Comparison of ENCODE assay signal across 18 cellular contexts in genomic region chr9:109164040-109164439, GRCh38. TPM values are rescaled to one million over a fixed set of nuclear protein-coding genes. Genes with fewer than 3 reads are reported as not detected.
DNase-seq lines count a peak whose midpoint lies in the region; ATAC-seq lines count a peak whose summit lies in the region.
"Had no signal": no experiment of that assay in that cellular context is flagged by ENCODE, and none has a peak within 500 bp of the region (broad histone marks: within the 10 kb centered on the region; RNA-seq: fewer than 3 reads in every experiment).

No MANE protein-coding gene starts in this region.

- H3K79me1 ChIP-seq in mesendoderm (ENCODE audit: low read length) = no peaks in the 10 kb centered on the region

- no peak overlapping the region for H3K23ac ChIP-seq in mesendoderm (ENCODE audit: low read length)

- no peaks in the 10 kb centered on the region for H3K9me3 Mint-ChIP-seq in activated naive CD8-positive, alpha-beta T cell treated with anti-CD3 and anti-CD28 coated beads, Interleukin-2, amount 10 ng/mL, durations not matched to agents 7 days and 5 days
- H3K9me3 Mint-ChIP-seq in activated naive CD8-positive, alpha-beta T cell treated with anti-CD3 and anti-CD28 coated beads, Interleukin-2, amount 50 U/mL, for 24 hours = peaks cover 14% of the 10 kb centered on the region
- H3K9me3 Mint-ChIP-seq in activated naive CD4-positive, alpha-beta T cell treated with anti-CD3 and anti-CD28 coated beads for 36 hours = no peaks in the 10 kb centered on the region

- no CpG with 5 or more reads among the region's 5 CpGs for WGBS in mesendoderm (ENCODE audit: extremely low coverage, insufficient coverage, low lambda C conversion rate)

- no peak overlapping the region for H3K18ac ChIP-seq in mesendoderm (ENCODE audit: low read length)

- no peak overlapping the region for H3K27ac ChIP-seq in mesendoderm (ENCODE audit: low read depth, low read length)
- H3K27ac ChIP-seq: coronary artery, esophagus squamous epithelium, testis had no signal

- H3K36me3 ChIP-seq in mesendoderm (ENCODE audit: control insufficient read depth, insufficient read depth, low read length) = no peaks in the 10 kb centered on the region
- H3K36me3 ChIP-seq: esophagus squamous epithelium had no signal

- peak overlapping the region; percentile 22 for H3K27ac Mint-ChIP-seq in activated naive CD8-positive, alpha-beta T cell treated with anti-CD3 and anti-CD28 coated beads, Interleukin-2, amount 10 ng/mL, durations not matched to agents 7 days and 5 days
- H3K27ac Mint-ChIP-seq in activated naive CD8-positive, alpha-beta T cell treated with anti-CD3 and anti-CD28 coated beads, Interleukin-2, amount 50 U/mL, for 24 hours = no peak overlapping the region
- H3K27ac Mint-ChIP-seq in activated naive CD4-positive, alpha-beta T cell treated with anti-CD3 and anti-CD28 coated beads for 36 hours = no peak overlapping the region
- H3K27ac Mint-ChIP-seq: CD8-positive, alpha-beta memory T cell had no signal

- no peak for DNase-seq in activated naive CD8-positive, alpha-beta T cell treated with anti-CD3 and anti-CD28 coated beads, Interleukin-2, amount 10 ng/mL, durations not matched to agents 7 days and 5 days
- DNase-seq in activated naive CD8-positive, alpha-beta T cell treated with anti-CD3 and anti-CD28 coated beads, Interleukin-2, amount 50 U/mL, for 24 hours = no peak
- DNase-seq in NOMO-1 treated with dmso at 0.1 percent for 144 hours (lab: John Stamatoyannopoulos, UW; ENCODE audit: unreplicated experiment) (peak; percentile 85), NCI-H2196 (lab: John Stamatoyannopoulos, UW; ENCODE audit: unreplicated experiment) (no peak), mesendoderm (no peak)
- no peak for DNase-seq in activated naive CD4-positive, alpha-beta T cell treated with anti-CD3 and anti-CD28 coated beads for 36 hours
- DNase-seq: 8988T; activated CD8-positive, alpha-beta memory T cell treated with anti-CD3 and anti-CD28 coated beads, Interleukin-2, amount 50 U/mL, for 48 hours; CD8-positive, alpha-beta memory T cell; esophagus squamous epithelium; NCI-H1105 treated with DMSO at 0.1 percent for 48 hours; SHP77 treated with DMSO at 0.1 percent for 48 hours; testis had no signal

- POLR2A ChIA-PET in activated naive CD8-positive, alpha-beta T cell treated with anti-CD3 and anti-CD28 coated beads, Interleukin-2, amount 10 ng/mL, durations not matched to agents 7 days and 5 days (lab: Charles Lee) = no interaction called here

- H2BK5ac ChIP-seq in mesendoderm (ENCODE audit: low read length) = no peak overlapping the region

- H4K8ac ChIP-seq in mesendoderm (ENCODE audit: low read depth, low read length) = no peak overlapping the region

- H4K5ac ChIP-seq in mesendoderm (ENCODE audit: low read length) = no peak overlapping the region

- no peak overlapping the region for H3K4ac ChIP-seq in mesendoderm (ENCODE audit: low read depth, low read length)

- peaks cover 8% of the 10 kb centered on the region for H3K27me3 ChIP-seq in mesendoderm (ENCODE audit: insufficient read depth, low read length, poor library complexity)
- H3K27me3 ChIP-seq: testis had no signal

- no peak overlapping the region for H3K4me3 Mint-ChIP-seq in activated naive CD8-positive, alpha-beta T cell treated with anti-CD3 and anti-CD28 coated beads, Interleukin-2, amount 10 ng/mL, durations not matched to agents 7 days and 5 days
- no peak overlapping the region for H3K4me3 Mint-ChIP-seq in activated naive CD8-positive, alpha-beta T cell treated with anti-CD3 and anti-CD28 coated beads, Interleukin-2, amount 50 U/mL, for 24 hours
- H3K4me3 Mint-ChIP-seq in activated naive CD4-positive, alpha-beta T cell treated with anti-CD3 and anti-CD28 coated beads for 36 hours = no peak overlapping the region
- H3K4me3 Mint-ChIP-seq: CD8-positive, alpha-beta memory T cell had no signal

- H3K27me3 Mint-ChIP-seq in activated naive CD8-positive, alpha-beta T cell treated with anti-CD3 and anti-CD28 coated beads, Interleukin-2, amount 10 ng/mL, durations not matched to agents 7 days and 5 days = peaks cover 61% of the 10 kb centered on the region
- peaks cover 51% of the 10 kb centered on the region for H3K27me3 Mint-ChIP-seq in activated naive CD8-positive, alpha-beta T cell treated with anti-CD3 and anti-CD28 coated beads, Interleukin-2, amount 50 U/mL, for 24 hours
- H3K27me3 Mint-ChIP-seq in activated naive CD4-positive, alpha-beta T cell treated with anti-CD3 and anti-CD28 coated beads for 36 hours (ENCODE audit: low read depth) = peaks cover 43% of the 10 kb centered on the region

- no peak overlapping the region for H2AK5ac ChIP-seq in mesendoderm (ENCODE audit: low read length)

- H3K56ac ChIP-seq in mesendoderm (ENCODE audit: low read length) = no peak overlapping the region

- peak; percentile 47 for ATAC-seq in activated naive CD8-positive, alpha-beta T cell treated with anti-CD3 and anti-CD28 coated beads, Interleukin-2, amount 10 ng/mL, durations not matched to agents 7 days and 5 days (ENCODE audit: low read depth)
- no peak for ATAC-seq in activated naive CD8-positive, alpha-beta T cell treated with anti-CD3 and anti-CD28 coated beads, Interleukin-2, amount 50 U/mL, for 24 hours
- peak; percentile 80 for ATAC-seq in HG03060 (IDR thresholded peaks at IDR 0.05; ENCODE audit: low read depth, unreplicated experiment)
- no peak for ATAC-seq in GM21619 (IDR thresholded peaks at IDR 0.05; ENCODE audit: unreplicated experiment)

- H3K9ac ChIP-seq in mesendoderm (ENCODE audit: low read length) = no peak overlapping the region

- CTCF ChIA-PET in activated naive CD4-positive, alpha-beta T cell treated with anti-CD3 and anti-CD28 coated beads for 36 hours (lab: Charles Lee) = no interaction called here

- H3K36me3 Mint-ChIP-seq in activated naive CD8-positive, alpha-beta T cell treated with anti-CD3 and anti-CD28 coated beads, Interleukin-2, amount 10 ng/mL, durations not matched to agents 7 days and 5 days = no peaks in the 10 kb centered on the region
- H3K36me3 Mint-ChIP-seq in activated naive CD8-positive, alpha-beta T cell treated with anti-CD3 and anti-CD28 coated beads, Interleukin-2, amount 50 U/mL, for 24 hours (ENCODE audit: low read depth) = no peaks in the 10 kb centered on the region
- no peaks in the 10 kb centered on the region for H3K36me3 Mint-ChIP-seq in activated naive CD4-positive, alpha-beta T cell treated with anti-CD3 and anti-CD28 coated beads for 36 hours (ENCODE audit: low read depth)

- intact Hi-C loops in activated naive CD4-positive, alpha-beta T cell treated with anti-CD3 and anti-CD28 coated beads for 36 hours (cut with micrococcal nuclease) = no loop called here

- H2BK120ac ChIP-seq in mesendoderm (ENCODE audit: low read depth, low read length) = no peak overlapping the region

- no peak overlapping the region for H3K4me3 ChIP-seq in mesendoderm (ENCODE audit: low read length)
- H3K4me3 ChIP-seq: coronary artery, esophagus squamous epithelium, smooth muscle cell, testis had no signal

- H3K4me1 Mint-ChIP-seq in activated naive CD8-positive, alpha-beta T cell treated with anti-CD3 and anti-CD28 coated beads, Interleukin-2, amount 10 ng/mL, durations not matched to agents 7 days and 5 days = peaks cover 6% of the 10 kb centered on the region
- H3K4me1 Mint-ChIP-seq in activated naive CD8-positive, alpha-beta T cell treated with anti-CD3 and anti-CD28 coated beads, Interleukin-2, amount 50 U/mL, for 24 hours = no peaks in the 10 kb centered on the region
- H3K4me1 Mint-ChIP-seq in activated naive CD4-positive, alpha-beta T cell treated with anti-CD3 and anti-CD28 coated beads for 36 hours (ENCODE audit: low read depth) = peaks cover 5% of the 10 kb centered on the region

- H3K4me2 ChIP-seq in mesendoderm (ENCODE audit: low read length) = no peak overlapping the region
- H3K4me2 ChIP-seq: smooth muscle cell had no signal

- H3K79me2 ChIP-seq in mesendoderm (ENCODE audit: control insufficient read depth, insufficient read depth, low read length) = no peaks in the 10 kb centered on the region

- no peak overlapping the region for H2BK15ac ChIP-seq in mesendoderm (replicated peaks; ENCODE audit: low read depth)

- H3K4me1 ChIP-seq in mesendoderm (ENCODE audit: control insufficient read depth, low read depth, low read length) = no peaks in the 10 kb centered on the region
- H3K4me1 ChIP-seq: testis had no signal

RNA-seq across cellular contexts. Expression of gene FRRS1L, which starts 3.0 kb away (rescaled TPM):
- total RNA-seq in activated naive CD8-positive, alpha-beta T cell treated with anti-CD3 and anti-CD28 coated beads, Interleukin-2, amount 10 ng/mL, durations not matched to agents 7 days and 5 days = not detected
- total RNA-seq in activated naive CD4-positive, alpha-beta T cell treated with anti-CD3 and anti-CD28 coated beads for 36 hours = not detected
- polyA plus RNA-seq in mesendoderm (2013, experiment 1 of 2) = 0.10 TPM
- 0.14 TPM for polyA plus RNA-seq in mesendoderm (2013, experiment 2 of 2)
- total RNA-seq: CD8-positive, alpha-beta memory T cell; HT1080 had no signal
- polyA plus RNA-seq: CD8-positive, alpha-beta memory T cell; smooth muscle cell had no signal

RNA-seq across cellular contexts. Expression of gene TMEM245, which starts 44.3 kb away (rescaled TPM):
- 10 to 100 TPM; 42.8 to 45.7 TPM for total RNA-seq in activated naive CD8-positive, alpha-beta T cell treated with anti-CD3 and anti-CD28 coated beads, Interleukin-2, amount 10 ng/mL, durations not matched to agents 7 days and 5 days
- total RNA-seq in activated naive CD4-positive, alpha-beta T cell treated with anti-CD3 and anti-CD28 coated beads for 36 hours = 10 to 100 TPM; 19.9 TPM
- 28.2 TPM for polyA plus RNA-seq in mesendoderm (2013, experiment 1 of 2)
- 27.8 TPM for polyA plus RNA-seq in mesendoderm (2013, experiment 2 of 2)

Comparison
In these comparisons a context has a peak if more than half of its experiments do, and no peak if none do; other contexts are left out.
1. ATAC-seq: peak in activated naive CD8-positive, alpha-beta T cell treated with anti-CD3 and anti-CD28 coated beads, Interleukin-2, amount 10 ng/mL, durations not matched to agents 7 days and 5 days (single experiment) and HG03060 (single experiment); none in activated naive CD8-positive, alpha-beta T cell treated with anti-CD3 and anti-CD28 coated beads, Interleukin-2, amount 50 U/mL, for 24 hours (single experiment) and GM21619 (single experiment).